Comparison of ENCODE assay signal across 21 cellular contexts in genomic region chr5:131513780-131514179, GRCh38.
DNase-seq lines count a peak whose midpoint lies in the region; ATAC-seq, FAIRE-seq and TF ChIP-seq lines count a peak whose summit lies in the region.
"Had no signal": no experiment of that assay in that cellular context is flagged by ENCODE, and none has a peak within 500 bp of the region (broad histone marks: within the 10 kb centered on the region; RNA-seq: fewer than 3 reads in every experiment).

No MANE protein-coding gene starts in this region.

- POLR2A ChIA-PET in CD4-positive, alpha-beta memory T cell (lab: Charles Lee; ENCODE audit: partially characterized antibody): interaction anchor here (0.6 to 1.8 kb wide), 2 partner anchors 16 to 34 kb away, joined by 3 to 8 read pairs; no protein-coding TSS in a partner anchor
- POLR2A ChIA-PET in GM12878 (lab: Charles Lee): no interaction called here

- H3K27ac ChIP-seq in CD4-positive, alpha-beta memory T cell (ENCODE audit: low read depth, low read length): no peak overlapping the region
- H3K27ac ChIP-seq in GM12878 (ENCODE audit: control insufficient read depth, insufficient read depth) (peak overlapping the region; percentile 67; the same call in 1 of the 2 replicates), neuronal stem cell (replicated peaks; ENCODE audit: low read length) (no peak overlapping the region), ovary (no peak overlapping the region)
- H3K27ac ChIP-seq: brain microvascular endothelial cell had no signal

- H2AFZ ChIP-seq in GM12878 (ENCODE audit: control insufficient read depth, low read depth, low read length): no peak overlapping the region
- no peak overlapping the region for H2AFZ ChIP-seq in neuronal stem cell (ENCODE audit: low read length)

- H3K4me3 Mint-ChIP-seq in CD4-positive, alpha-beta memory T cell: peak overlapping the region in 6 of 8 donors; percentile 36 to 89 (median 54)
- H3K4me3 Mint-ChIP-seq: H9 had no signal

- peaks cover 11% of the 10 kb centered on the region for H3K36me3 ChIP-seq in CD4-positive, alpha-beta memory T cell (ENCODE audit: insufficient read depth, low read length)
- H3K36me3 ChIP-seq in GM12878 (ENCODE audit: control insufficient read depth in 2 of 2, insufficient read depth in 2 of 2, low read length in 1 of 2) (peaks cover 2 to 14% of the 10 kb centered on the region in 2 experiments; a peak in 3 of 4 replicates), neuronal stem cell (replicated peaks in 1 of 2; ENCODE audit: control insufficient read depth in 2 of 2, insufficient read depth in 2 of 2, low read length in 2 of 2) (peaks cover 0 to 26% of the 10 kb centered on the region in 2 donors), ovary (no peaks in the 10 kb centered on the region)
- H3K36me3 ChIP-seq: brain microvascular endothelial cell, right lobe of liver had no signal

- H4K91ac ChIP-seq in neuronal stem cell (ENCODE audit: low read depth, low read length, poor library complexity): no peak overlapping the region

- CTCF ChIA-PET in CD4-positive, alpha-beta memory T cell (lab: Charles Lee; ENCODE audit: partially characterized antibody): interaction anchor here (1.4 to 3.8 kb wide), 3 partner anchors 10 to 122 kb away, joined by 3 to 22 read pairs (median 5); no protein-coding TSS in a partner anchor
- CTCF ChIA-PET in GM12878 (lab: Yijun Ruan, JAX): interaction anchor here (3.1 kb wide), 1 partner anchor 10 kb away, joined by 10 read pairs; no protein-coding TSS in a partner anchor

- TF ChIP-seq CTCF in GM12878 (IDR thresholded peaks at IDR 0.05 in 2 of 3, conservative IDR thresholded peaks at IDR 0.05 in 1 of 3; ENCODE audit: control insufficient read depth in 2 of 3, extremely low read depth in 1 of 3, insufficient read depth in 1 of 3, low read depth in 3 of 3, low read length in 3 of 3) (no peak), ovary (IDR thresholded peaks at IDR 0.05) (no peak)

- peaks cover 4% of the 10 kb centered on the region for H3K79me2 ChIP-seq in GM12878 (ENCODE audit: control insufficient read depth, insufficient read depth, low read length)

- peaks cover 39 to 67% (median 48%) of the 10 kb centered on the region in 4 donors for H3K4me1 Mint-ChIP-seq in CD4-positive, alpha-beta memory T cell

- TF ChIP-seq RAD21 in GM12878 (IDR thresholded peaks at IDR 0.05; ENCODE audit: insufficient read depth, low read depth, low read length): no peak

- no peak overlapping the region for H3K4ac ChIP-seq in neuronal stem cell (ENCODE audit: low read length)

- WGBS in GM12878 (ENCODE audit: insufficient coverage, insufficient replicate concordance, low lambda C conversion rate, missing lambda C conversion rate): 61% methylated on average over 6 of the region's 6 CpGs
- WGBS in neuronal stem cell (ENCODE audit: extremely low coverage in 2 of 2, insufficient read length in 2 of 2, insufficient replicate concordance in 1 of 2), 2 donors: no CpG with 5 or more reads among the region's 6 CpGs
- 93 to 96% (median 95%) methylated on average over 6 of the region's 6 CpGs for whole genome bisulfite sequencing in ovary, 3 donors

- in situ Hi-C loops in GM12878 (cut with MboI): no loop called here

- H4K8ac ChIP-seq in neuronal stem cell (ENCODE audit: low read depth, low read length): no peak overlapping the region

- H3K23ac ChIP-seq in neuronal stem cell (ENCODE audit: low read depth, low read length, poor library complexity): no peak overlapping the region

- no peaks in the 10 kb centered on the region for H3K79me1 ChIP-seq in neuronal stem cell (ENCODE audit: low read depth, low read length)

- peaks cover 60% of the 10 kb centered on the region for H3K4me1 ChIP-seq in CD4-positive, alpha-beta memory T cell (ENCODE audit: insufficient read depth, low read length)
- H3K4me1 ChIP-seq in GM12878 (ENCODE audit: control insufficient read depth, insufficient read depth, low read length) (peaks cover 14% of the 10 kb centered on the region), neuronal stem cell (ENCODE audit: control insufficient read depth in 2 of 2, insufficient read depth in 1 of 2, low read depth in 1 of 2, low read length in 2 of 2) (peaks cover 7 to 9% of the 10 kb centered on the region in 2 donors), ovary (ENCODE audit: insufficient read depth) (no peaks in the 10 kb centered on the region)
- H3K4me1 ChIP-seq: right lobe of liver had no signal

- no peak overlapping the region for H2AK5ac ChIP-seq in neuronal stem cell (ENCODE audit: low read depth, low read length)

- H3K4me2 ChIP-seq in GM12878 (ENCODE audit: control insufficient read depth, insufficient read depth) (peak overlapping the region; percentile 59; the same call in 1 of the 2 replicates), neuronal stem cell (ENCODE audit: insufficient read depth, low read length, poor library complexity, severe bottlenecking) (no peak overlapping the region)

- H3K9ac ChIP-seq in GM12878 (ENCODE audit: control insufficient read depth, insufficient read depth, low read length): no peak overlapping the region
- H3K9ac ChIP-seq in neuronal stem cell (ENCODE audit: low read depth, low read length, poor library complexity): no peak overlapping the region

- no peak overlapping the region for H2BK5ac ChIP-seq in neuronal stem cell (ENCODE audit: low read length)

- H3K9me3 Mint-ChIP-seq in CD4-positive, alpha-beta memory T cell: no peaks in the 10 kb centered on the region
- H3K9me3 Mint-ChIP-seq: H9; T-helper 2 cell treated with Interferon-gamma antibody and Interleukin-4, amounts not matched to agents 5 μg/mL and 100 μg/mL, for 36 hours had no signal

- peak; percentile 71 for ATAC-seq in GM18867 (IDR thresholded peaks at IDR 0.05; ENCODE audit: unreplicated experiment)
- ATAC-seq in HG03175 (IDR thresholded peaks at IDR 0.05; ENCODE audit: unreplicated experiment): peak; percentile 47
- peak; percentile 78 for ATAC-seq in GM12878
- ATAC-seq: right lobe of liver had no signal

- RAD21 ChIA-PET in GM12878 (lab: Charles Lee; ENCODE audit: unreplicated experiment): no interaction called here

- intact Hi-C loops in CD4-positive, alpha-beta memory T cell (cut with micrococcal nuclease): loop anchor here (2.0 kb wide), 1 partner anchor 75 kb away; no protein-coding TSS in a partner anchor
- intact Hi-C loops in GM12878 (cut with micrococcal nuclease; ENCODE audit: unreplicated experiment): no loop called here
- intact Hi-C loops in ovary (cut with DNase I): no loop called here

- H3K27ac Mint-ChIP-seq in CD4-positive, alpha-beta memory T cell: peak overlapping the region in 4 of 7 donors; percentile 72 to 81 (median 76)

- H3K36me3 Mint-ChIP-seq in CD4-positive, alpha-beta memory T cell: peaks cover 24 to 39% of the 10 kb centered on the region in 2 donors

- no peak for TF ChIP-seq EP300 in GM12878 (IDR thresholded peaks at IDR 0.05; ENCODE audit: borderline replicate concordance in 1 of 2, control insufficient read depth in 1 of 2, low read depth in 2 of 2, low read length in 2 of 2)
- no peak for TF ChIP-seq EP300 in ovary (IDR thresholded peaks at IDR 0.05)

- no peak for TF ChIP-seq POLR2A in GM12878 (IDR thresholded peaks at IDR 0.05; ENCODE audit: low read depth, low read length)
- TF ChIP-seq POLR2A in ovary (IDR thresholded peaks at IDR 0.05): no peak

- H2BK120ac ChIP-seq in neuronal stem cell (ENCODE audit: low read depth, low read length): no peak overlapping the region

- no peaks in the 10 kb centered on the region for H4K20me1 ChIP-seq in GM12878 (ENCODE audit: control insufficient read depth, insufficient read depth)

- no peak for FAIRE-seq in GM12878 (lab: Jason Lieb, UNC)
- FAIRE-seq: islet of Langerhans had no signal

- no peak overlapping the region for H3K18ac ChIP-seq in neuronal stem cell (ENCODE audit: low read length)

- DNase-seq in CD4-positive, alpha-beta memory T cell: peak in 1 of 5 donors; percentile 47
- no peak for DNase-seq in GM12878 (ENCODE audit: low read depth, low spot score)
- no peak for DNase-seq in NCI-H774 (lab: John Stamatoyannopoulos, UW)
- no peak for DNase-seq in KG1 (lab: John Stamatoyannopoulos, UW)
- DNase-seq in neuronal stem cell (ENCODE audit: low spot score): no peak
- no peak for DNase-seq in ovary
- DNase-seq: BE2C; brain microvascular endothelial cell; DMS53; H9; head of caudate nucleus; mesendoderm; NCI-H1436; right lobe of liver; SHP77 treated with DMSO at 0.1 percent for 48 hours; stimulated activated CD4-positive, alpha-beta T cell treated with anti-CD3 and anti-CD28 coated beads, Interleukin-2, amount 100 ng/mL, for 48 hours; stimulated activated CD8-positive, alpha-beta memory T cell treated with anti-CD3 and anti-CD28 coated beads, Interleukin-4, amount 100 ng/mL, for 48 hours had no signal

- no peak overlapping the region for H3K14ac ChIP-seq in neuronal stem cell (ENCODE audit: low read length)

- SMC1A ChIA-PET in GM12878 (lab: Charles Lee; ENCODE audit: uncharacterized antibody, unreplicated experiment): interaction anchor here (2.0 to 2.4 kb wide), 2 partner anchors 16 to 26 kb away, joined by 8 to 11 read pairs; no protein-coding TSS in a partner anchor

- BruUV-seq in GM12878 (replicated peaks; lab: Mats Ljungman, UMichigan): no TSS peak

- no peaks in the 10 kb centered on the region for H3K9me3 ChIP-seq in CD4-positive, alpha-beta memory T cell (ENCODE audit: control insufficient read depth in 1 of 2, low read length in 2 of 2)
- H3K9me3 ChIP-seq in GM12878 (replicated peaks; ENCODE audit: control insufficient read depth, insufficient read depth, low read length) (no peaks in the 10 kb centered on the region), neuronal stem cell (replicated peaks in 1 of 2; ENCODE audit: control insufficient read depth in 2 of 2, insufficient read depth in 1 of 2, low read depth in 1 of 2, low read length in 2 of 2) (no peaks in the 10 kb centered on the region), ovary (no peaks in the 10 kb centered on the region)
- H3K9me3 ChIP-seq: BE2C, right lobe of liver had no signal

- no peak overlapping the region for H2BK12ac ChIP-seq in neuronal stem cell (ENCODE audit: low read length)

- no peaks in the 10 kb centered on the region for H3K27me3 Mint-ChIP-seq in CD4-positive, alpha-beta memory T cell

- H3K27me3 ChIP-seq in CD4-positive, alpha-beta memory T cell (ENCODE audit: insufficient read depth, low read length): no peaks in the 10 kb centered on the region
- no peaks in the 10 kb centered on the region for H3K27me3 ChIP-seq in GM12878 (replicated peaks in 1 of 2; ENCODE audit: control insufficient read depth in 2 of 2, insufficient read depth in 2 of 2, low read length in 1 of 2)
- H3K27me3 ChIP-seq in neuronal stem cell (ENCODE audit: control insufficient read depth in 3 of 3, insufficient read depth in 3 of 3, low read depth in 1 of 3, low read length in 3 of 3): no peaks in the 10 kb centered on the region
- no peaks in the 10 kb centered on the region for H3K27me3 ChIP-seq in ovary
- H3K27me3 ChIP-seq: BE2C, brain microvascular endothelial cell, right lobe of liver had no signal

- no peak overlapping the region for H3K4me3 ChIP-seq in CD4-positive, alpha-beta memory T cell (ENCODE audit: low read length in 2 of 2)
- H3K4me3 ChIP-seq in GM12878: no peak overlapping the region
- H3K4me3 ChIP-seq in neuronal stem cell (ENCODE audit: low read length in 2 of 2): no peak overlapping the region
- no peak overlapping the region for H3K4me3 ChIP-seq in ovary
- H3K4me3 ChIP-seq: right lobe of liver had no signal

- H2BK15ac ChIP-seq in neuronal stem cell (ENCODE audit: low read length): no peak overlapping the region

TF ChIP-seq in GM12878, 131 proteins besides CTCF, POLR2A, EP300 and RAD21 (continues in another document):
- TF ChIP-seq RUNX3 (IDR thresholded peaks at IDR 0.05; ENCODE audit: low read length): peak; percentile 70
